In the genomic region with DNA sequence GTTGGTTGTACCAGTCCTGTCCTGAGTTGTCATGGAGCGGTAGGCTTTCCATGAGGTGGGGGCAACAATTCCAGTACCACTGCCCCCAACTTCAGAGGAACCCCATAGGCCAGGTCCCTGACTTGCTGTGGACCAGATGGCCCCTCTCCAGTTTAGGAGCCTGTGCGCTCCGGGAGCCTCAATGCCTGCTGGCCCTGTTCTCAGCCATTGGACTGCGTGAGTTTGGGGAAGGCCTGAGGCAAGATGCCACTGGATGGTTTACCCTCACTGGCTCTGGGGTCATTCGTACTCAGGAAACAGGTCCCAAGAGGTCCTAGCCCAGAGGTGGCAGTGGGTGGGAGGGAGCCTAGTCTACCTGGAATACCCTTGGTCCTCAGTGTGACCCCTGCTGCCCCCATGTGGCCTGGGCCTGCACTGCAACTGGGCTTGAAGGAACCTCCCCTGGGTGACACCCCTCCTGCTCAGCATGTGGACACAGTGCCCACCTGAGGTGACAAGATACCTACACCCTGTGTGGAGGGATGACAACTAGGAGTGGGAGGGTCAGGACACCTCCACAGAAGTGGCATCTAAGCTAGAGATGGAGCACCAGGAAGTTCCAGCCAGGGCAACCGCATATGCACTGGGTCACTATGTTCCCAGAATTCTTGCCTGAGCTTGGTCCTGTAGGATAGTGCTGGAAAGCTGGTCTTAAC, we compare ENCODE assay signal across 8 cellular contexts. TPM values are rescaled to one million over a fixed set of nuclear protein-coding genes. Genes with fewer than 3 reads are reported as not detected.
A peak's percentile ranks its signal among the peaks of the same experiment; 100 is the strongest.
DNase-seq lines count a peak whose midpoint lies in the region; ATAC-seq, FAIRE-seq and TF ChIP-seq lines count a peak whose summit lies in the region.

No MANE protein-coding gene starts in this region.

- DNase-seq in GM12892 (ENCODE audit: insufficient read length) (peak; percentile 89), KBM-7 (peak; percentile 79), RWPE1 (ENCODE audit: low spot score) (peak; percentile 45), frontal cortex (ENCODE audit: low spot score in 2 of 2) (peak; percentile 72 to 82), pons (ENCODE audit: low spot score) (peak; percentile 66), urothelium cell line (ENCODE audit: low spot score) (peak; percentile 77)
- peak; percentile 84 for DNase-seq in activated T-helper 9 cell treated with anti-CD3 and anti-CD28 coated beads, Interleukin-2, amount 50 U/mL, for 16 hours (ENCODE audit: low read depth)

- CTCF ChIA-PET in RWPE1 (lab: Yijun Ruan, JAX) = interaction anchor here (0.5 to 2.1 kb wide), 9 partner anchors 16 to 176 kb away, joined by 3 to 8 read pairs (median 3); partner anchors contain the start of gene POU2F2

- peak; percentile 96 for TF ChIP-seq CTCF in RWPE1 (conservative IDR thresholded peaks at IDR 0.05; ENCODE audit: low read depth)

- no peak; the same call in 1 of the 2 replicates for TF ChIP-seq POLR2A in GM12892 (IDR thresholded peaks at IDR 0.05; ENCODE audit: low read depth, low read length)

- in situ Hi-C loops in KBM-7 (cut with MboI; ENCODE audit: low pct_unique_long_range_greater_than_20kb, low sequenced_read_pairs) = no loop called here

- FAIRE-seq in GM12892 (lab: Jason Lieb, UNC) = peak; percentile 91
- FAIRE-seq in frontal cortex (lab: Jason Lieb, UNC) = no peak
- FAIRE-seq in urothelium cell line (lab: Jason Lieb, UNC) = peak; percentile 92

- POLR2A ChIA-PET in RWPE1 (lab: Yijun Ruan, JAX; ENCODE audit: low non-redundant PET) = interaction anchor here (0.6 to 1.0 kb wide), 2 partner anchors 8 to 38 kb away, joined by 3 to 4 read pairs; no protein-coding TSS in a partner anchor

- peak overlapping the region; percentile 100 for H3K27ac ChIP-seq in RWPE1

- no peak for ATAC-seq in HG02852 (IDR thresholded peaks at IDR 0.05; ENCODE audit: unreplicated experiment)

RNA-seq across cellular contexts. Expression of gene PRR19, which starts 6.0 kb away (rescaled TPM):
- not detected for polyA plus RNA-seq in GM12892 (2012; ENCODE audit: missing spikeins)
- 2.0 TPM for total RNA-seq in frontal cortex

RNA-seq across cellular contexts. Expression of gene PAFAH1B3, which starts 6.4 kb away (rescaled TPM):
- polyA plus RNA-seq in GM12892 (2012; ENCODE audit: missing spikeins) = 26.5 TPM
- total RNA-seq in frontal cortex = 242 TPM

RNA-seq across cellular contexts. Expression of gene TMEM145, which starts 17.1 kb away (rescaled TPM):
- polyA plus RNA-seq in GM12892 (2012; ENCODE audit: missing spikeins) = not detected
- total RNA-seq in frontal cortex = 35.1 TPM

RNA-seq across cellular contexts. Expression of gene CIC, which starts 26.9 kb away (rescaled TPM):
- polyA plus RNA-seq in GM12892 (2012; ENCODE audit: missing spikeins) = 6.1 TPM
- total RNA-seq in frontal cortex = 15.5 TPM

RNA-seq across cellular contexts. Expression of gene MEGF8, which starts 29.5 kb away (rescaled TPM):
- 3.0 TPM for polyA plus RNA-seq in GM12892 (2012; ENCODE audit: missing spikeins)
- 35.9 TPM for total RNA-seq in frontal cortex
